In genomic region chr3:103453152-103453551, GRCh38 we compare ENCODE assay signal across 11 cellular contexts.
"Had no signal": no experiment of that assay in that cellular context is flagged by ENCODE, and none has a peak within 500 bp of the region (broad histone marks: within the 10 kb centered on the region; RNA-seq: fewer than 3 reads in every experiment).

No MANE protein-coding gene starts in this region.

- H2AFZ ChIP-seq: GM23248, GM23338 had no signal

- H3K4me2 ChIP-seq: GM23338 had no signal

- H3K9ac ChIP-seq: GM23248 had no signal

- ATAC-seq: GM23338, HCT116 had no signal

- H3K27ac ChIP-seq: GM23248 had no signal

- DNase-seq: GM23248, GOT3, H7, H9, HCEC 1CT, HFFc6 had no signal

- H3K36me3 ChIP-seq: HAP-1 had no signal

- H3K9me3 ChIP-seq: HAP-1 had no signal

- FAIRE-seq: H1, H54 had no signal

- H3K4me3 ChIP-seq: GM23248, GM23338, HAP-1 had no signal

- H3K4me1 ChIP-seq: HAP-1 had no signal
